In genomic region chr12:108148521-108149074, GRCh38 we compare ENCODE assay signal across 36 cellular contexts. TPM values are rescaled to one million over a fixed set of nuclear protein-coding genes. Genes with fewer than 3 reads are reported as not detected.
"Had no signal": no experiment of that assay in that cellular context is flagged by ENCODE, and none has a peak within 500 bp of the region (broad histone marks: within the 10 kb centered on the region; RNA-seq: fewer than 3 reads in every experiment).

No MANE protein-coding gene starts in this region.

- DNase-seq: activated B cell treated with CpG ODN at 0.5 μM for 24 hours; activated CD4-positive, alpha-beta memory T cell treated with anti-CD3 and anti-CD28 coated beads for 36 hours; activated CD4-positive, alpha-beta T cell treated with anti-CD3 and anti-CD28 coated beads for 4 hours; activated CD4-positive, alpha-beta T cell treated with anti-CD3 and anti-CD28 coated beads, Interleukin-2, amount 10 ng/mL, durations not matched to agents 24 days and 14 days; activated CD4-positive, alpha-beta T cell treated with anti-CD3 and anti-CD28 coated beads, Interleukin-2, amount 50 U/mL, for 1 hour; activated CD4-positive, alpha-beta T cell treated with anti-CD3 and anti-CD28 coated beads, Interleukin-2, amount 50 U/mL, for 4 hours; activated CD4-positive, CD25-positive, alpha-beta regulatory T cell treated with anti-CD3 and anti-CD28 coated beads, Interleukin-2, amount 50 U/mL, for 72 hours; activated CD8-positive, alpha-beta memory T cell treated with anti-CD3 and anti-CD28 coated beads, Interleukin-2, amount 50 U/mL, for 4 hours; activated CD8-positive, alpha-beta T cell treated with anti-CD3 and anti-CD28 coated beads for 36 hours; activated effector memory CD4-positive, alpha-beta T cell treated with anti-CD3 and anti-CD28 coated beads, Interleukin-2, amount 50 U/mL, for 16 hours; activated gamma-delta T cell treated with Interleukin-2 at 50 U/mL for 16 hours; activated naive CD4-positive, alpha-beta T cell; activated naive CD4-positive, alpha-beta T cell treated with anti-CD3 and anti-CD28 coated beads for 36 hours; activated naive CD4-positive, alpha-beta T cell treated with anti-CD3 and anti-CD28 coated beads, Interleukin-2, amount 50 U/mL, for 16 hours; activated naive CD8-positive, alpha-beta T cell treated with anti-CD3 and anti-CD28 coated beads for 36 hours; activated T-cell treated with anti-CD3 and anti-CD28 coated beads for 4 hours; activated T-cell treated with anti-CD3 and anti-CD28 coated beads, Interleukin-2, amount 50 U/mL, for 1 hour; activated T-cell treated with anti-CD3 and anti-CD28 coated beads, Interleukin-2, amount 50 U/mL, for 4 hours; activated T-cell treated with anti-CD3 and anti-CD28 coated beads, Interleukin-2, amount 50 U/mL, for 72 hours; adrenal gland; amniotic stem cell; aorta; body of pancreas; brain microvascular endothelial cell; central memory CD4-positive, alpha-beta T cell; T-helper 1 cell; T-helper 2 cell; T-helper 9 cell had no signal

- H3K27ac ChIP-seq: adrenal gland, body of pancreas, brain microvascular endothelial cell, breast epithelium, VCaP had no signal

- H3K27me3 ChIP-seq: adrenal gland, body of pancreas, brain microvascular endothelial cell, breast epithelium had no signal

- FAIRE-seq: astrocyte, TTC549 had no signal

- H3K36me3 ChIP-seq: adrenal gland, brain microvascular endothelial cell, breast epithelium had no signal

- ATAC-seq: activated CD8-positive, alpha-beta T cell treated with anti-CD3 and anti-CD28 coated beads for 36 hours; activated naive CD4-positive, alpha-beta T cell treated with anti-CD3 and anti-CD28 coated beads, Interleukin-2, amount 50 U/mL, for 72 hours; activated T-cell treated with anti-CD3 and anti-CD28 coated beads, Interleukin-2, amount 50 U/mL, for 4 hours; activated T-cell treated with anti-CD3 and anti-CD28 coated beads, Interleukin-2, amount 50 U/mL, for 72 hours; activated T-helper 17 cell treated with anti-CD3 and anti-CD28 coated beads, Interleukin-2, amount 50 U/mL, for 72 hours; body of pancreas had no signal

- H3K9me3 ChIP-seq: adrenal gland, body of pancreas, breast epithelium had no signal

- H3K4me3 ChIP-seq: adrenal gland, body of pancreas, breast epithelium had no signal

- H3K4me1 ChIP-seq: adrenal gland, body of pancreas, breast epithelium had no signal

RNA-seq across cellular contexts. Expression of gene WSCD2, which starts 19.5 kb away (rescaled TPM):
- total RNA-seq: activated CD4-positive, alpha-beta memory T cell treated with anti-CD3 and anti-CD28 coated beads for 36 hours; activated CD4-positive, alpha-beta T cell treated with anti-CD3 and anti-CD28 coated beads, Interleukin-2, amount 10 ng/mL, durations not matched to agents 24 days and 14 days; activated CD8-positive, alpha-beta memory T cell treated with anti-CD3 and anti-CD28 coated beads for 36 hours; activated CD8-positive, alpha-beta T cell treated with anti-CD3 and anti-CD28 coated beads for 36 hours; activated naive CD4-positive, alpha-beta T cell treated with anti-CD3 and anti-CD28 coated beads for 36 hours; activated naive CD4-positive, alpha-beta T cell treated with anti-CD3 and anti-CD28 coated beads, Interleukin-2, amount 50 U/mL, for 72 hours; activated naive CD8-positive, alpha-beta T cell treated with anti-CD3 and anti-CD28 coated beads for 36 hours; activated T-cell treated with anti-CD3 and anti-CD28 coated beads, Interleukin-2, amount 50 U/mL, for 4 hours; activated T-cell treated with anti-CD3 and anti-CD28 coated beads, Interleukin-2, amount 50 U/mL, for 72 hours; activated T-helper 1 cell treated with anti-CD3 and anti-CD28 coated beads, Interleukin-12 subunit alpha, Interleukin-12 subunit beta, Interleukin-2, Interleukin-4 antibody, amounts not matched to agents 30 ng/mL and 10 ng/mL and 1 ng/mL, durations not matched to agents 14 hours and 24 hours and 36 hours; activated T-helper 17 cell treated with anti-CD3 and anti-CD28 coated beads, Interleukin-2, amount 50 U/mL, for 72 hours had no signal
